18 cellular contexts compared by ENCODE assay signal in the genomic region with DNA sequence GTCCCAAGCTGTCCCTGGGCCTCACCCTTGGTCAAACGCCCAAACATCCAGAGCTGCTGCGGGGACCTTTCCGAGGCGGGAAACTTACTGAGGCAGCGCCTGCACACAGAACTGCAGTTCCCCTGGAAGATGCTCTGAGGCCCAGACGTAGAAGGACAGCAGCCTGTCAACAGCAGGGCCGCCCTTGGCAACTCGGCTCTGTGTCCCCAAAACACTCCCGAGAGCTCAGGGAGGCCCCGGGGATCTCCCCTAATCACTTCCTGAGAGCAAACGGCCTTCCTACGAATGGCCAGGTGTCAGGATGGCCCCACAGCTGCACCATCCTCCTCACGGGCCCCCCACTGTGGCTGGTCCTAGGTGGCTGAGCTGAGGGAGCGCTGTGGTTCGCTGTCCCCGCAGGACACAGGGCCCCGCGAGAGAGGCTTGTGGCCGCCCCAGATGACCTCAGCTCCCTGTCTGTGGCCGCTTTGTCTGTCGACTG. TPM values are rescaled to one million over a fixed set of nuclear protein-coding genes. Genes with fewer than 3 reads are reported as not detected.
A peak's percentile ranks its signal among the peaks of the same experiment; 100 is the strongest.
DNase-seq lines count a peak whose midpoint lies in the region; ATAC-seq, FAIRE-seq and TF ChIP-seq lines count a peak whose summit lies in the region.
"Had no signal": no experiment of that assay in that cellular context is flagged by ENCODE, and none has a peak within 500 bp of the region (broad histone marks: within the 10 kb centered on the region; RNA-seq: fewer than 3 reads in every experiment).

No MANE protein-coding gene starts in this region.

- H3K79me2 ChIP-seq in HepG2 (ENCODE audit: insufficient read depth, low read length) (no peaks in the 10 kb centered on the region), GM23248 (ENCODE audit: insufficient read depth) (no peaks in the 10 kb centered on the region)

- H4K20me1 ChIP-seq in HepG2 (ENCODE audit: insufficient read depth, low read length) (no peaks in the 10 kb centered on the region), GM23248 (ENCODE audit: insufficient read depth) (no peaks in the 10 kb centered on the region)

- no peak overlapping the region for H2AFZ ChIP-seq in HepG2 (ENCODE audit: low read length)
- H2AFZ ChIP-seq in GM23248 = no peak overlapping the region

- H3K27ac ChIP-seq in HepG2 (ENCODE audit: extremely low read length, insufficient read depth, low read length) = no peak overlapping the region
- H3K27ac ChIP-seq in substantia nigra (ENCODE audit: low read depth, low read length, poor library complexity, severe bottlenecking) = peak overlapping the region; percentile 78
- H3K27ac ChIP-seq in GM23248 = no peak overlapping the region
- H3K27ac ChIP-seq: brain microvascular endothelial cell, coronary artery, sigmoid colon had no signal

- in situ Hi-C loops in HepG2 (cut with HindIII; ENCODE audit: extremely low pct_ligation_motif_present, low pct_unique_long_range_greater_than_20kb) (no loop called here), GM23248 (cut with MboI) (no loop called here)

- H3K27me3 ChIP-seq in HepG2 (ENCODE audit: control insufficient read depth in 1 of 2, insufficient read depth in 2 of 2, low read length in 2 of 2) (peaks cover 25 to 63% of the 10 kb centered on the region in 2 experiments), GM23248 (replicated peaks; ENCODE audit: insufficient read depth) (peaks cover 15% of the 10 kb centered on the region)

- 24% methylated on average over 13 of the region's 21 CpGs for WGBS in HepG2 (ENCODE audit: low lambda C conversion rate)
- WGBS in GM23248 (ENCODE audit: low coverage in 1 of 2, low lambda C conversion rate in 2 of 2, missing lambda C conversion rate in 2 of 2), 2 experiments = 77 to 82% methylated on average over 20 to 21 of the region's 21 CpGs

- CTCF ChIA-PET in WTC11 (lab: Charles Lee) = interaction anchor here (1.0 kb wide), 2 partner anchors 13 to 413 kb away, joined by 3 read pairs; no protein-coding TSS in a partner anchor
- CTCF ChIA-PET in HepG2 (lab: Yijun Ruan, JAX; ENCODE audit: low intra/inter-chr PET ratio, low total read pairs) = no interaction called here

- BruUV-seq in HepG2 (replicated peaks; lab: Mats Ljungman, UMichigan) = no TSS peak

- no peak for TF ChIP-seq RAD21 in HepG2 (CRISPR knock-in tag; IDR thresholded peaks at IDR 0.05)

- peaks cover 23% of the 10 kb centered on the region for H3K4me1 Mint-ChIP-seq in WTC11
- H3K4me1 Mint-ChIP-seq: activated naive CD8-positive, alpha-beta T cell treated with anti-CD3 and anti-CD28 coated beads, Interleukin-2, amount 10 ng/mL, durations not matched to agents 7 days and 5 days; stimulated activated effector memory CD8-positive, alpha-beta T cell treated with anti-CD3 and anti-CD28 coated beads, Interleukin-12 subunit alpha, Interleukin-12 subunit beta, amount 100 ng/mL, for 72 hours had no signal

- FAIRE-seq in HepG2 (lab: Jason Lieb, UNC) = no peak
- FAIRE-seq: D721Med, GM18507, TTC549 had no signal

- H3K9ac ChIP-seq in HepG2 (ENCODE audit: insufficient read depth, low read depth, low read length) = no peak overlapping the region
- H3K9ac ChIP-seq in GM23248 = no peak overlapping the region

- H3K4me3 ChIP-seq in HepG2 (replicated peaks in 1 of 3; ENCODE audit: insufficient read depth in 1 of 3, low read depth in 2 of 3, low read length in 3 of 3) (no peak overlapping the region), GM23248 (no peak overlapping the region)
- H3K4me3 ChIP-seq: coronary artery, sigmoid colon had no signal

- H3K4me1 ChIP-seq in HepG2 (ENCODE audit: insufficient read depth, low read length) = no peaks in the 10 kb centered on the region
- H3K4me1 ChIP-seq in GM23248 (ENCODE audit: insufficient read depth) = no peaks in the 10 kb centered on the region

- no peak overlapping the region for H3K4me3 Mint-ChIP-seq in WTC11
- H3K4me3 Mint-ChIP-seq: activated naive CD8-positive, alpha-beta T cell treated with anti-CD3 and anti-CD28 coated beads, Interleukin-2, amount 10 ng/mL, durations not matched to agents 7 days and 5 days; stimulated activated effector memory CD8-positive, alpha-beta T cell treated with anti-CD3 and anti-CD28 coated beads, Interleukin-12 subunit alpha, Interleukin-12 subunit beta, amount 100 ng/mL, for 72 hours had no signal

- H3K36me3 Mint-ChIP-seq in WTC11 = no peaks in the 10 kb centered on the region
- H3K36me3 Mint-ChIP-seq: activated naive CD8-positive, alpha-beta T cell treated with anti-CD3 and anti-CD28 coated beads, Interleukin-2, amount 10 ng/mL, durations not matched to agents 7 days and 5 days; stimulated activated effector memory CD8-positive, alpha-beta T cell treated with anti-CD3 and anti-CD28 coated beads, Interleukin-12 subunit alpha, Interleukin-12 subunit beta, amount 100 ng/mL, for 72 hours had no signal

- DNase-seq in cardiac septum (ENCODE audit: low spot score) = peak; percentile 71
- DNase-seq in Right ventricle myocardium superior = no peak
- peak; percentile 33 for DNase-seq in WTC11 (ENCODE audit: low spot score)
- no peak for DNase-seq in HepG2 (ENCODE audit: low spot score)
- peak in 15 of 49 donors; percentile 16 to 60 (median 33) for DNase-seq in substantia nigra (lab: John Stamatoyannopoulos, UW)
- no peak for DNase-seq in RPMI8226
- no peak for DNase-seq in NCI-H2171 (lab: John Stamatoyannopoulos, UW)
- no peak for DNase-seq in GM23248
- DNase-seq: activated CD4-positive, alpha-beta T cell treated with anti-CD3 and anti-CD28 coated beads for 48 hours; activated naive CD8-positive, alpha-beta T cell treated with anti-CD3 and anti-CD28 coated beads, Interleukin-2, amount 10 ng/mL, durations not matched to agents 7 days and 5 days; brain microvascular endothelial cell; NCI-H187; sigmoid colon had no signal

- no peaks in the 10 kb centered on the region for H3K9me3 ChIP-seq in HepG2 (ENCODE audit: low read length)
- H3K9me3 ChIP-seq in GM23248 (ENCODE audit: low read depth) = no peaks in the 10 kb centered on the region
- H3K9me3 ChIP-seq: sigmoid colon had no signal

- H3K27ac Mint-ChIP-seq in WTC11 = peak overlapping the region; percentile 84; the same call in 1 of the 2 replicates
- H3K27ac Mint-ChIP-seq: activated naive CD8-positive, alpha-beta T cell treated with anti-CD3 and anti-CD28 coated beads, Interleukin-2, amount 10 ng/mL, durations not matched to agents 7 days and 5 days; stimulated activated effector memory CD8-positive, alpha-beta T cell treated with anti-CD3 and anti-CD28 coated beads, Interleukin-12 subunit alpha, Interleukin-12 subunit beta, amount 100 ng/mL, for 72 hours had no signal

- H3K9me3 Mint-ChIP-seq in WTC11 = no peaks in the 10 kb centered on the region
- H3K9me3 Mint-ChIP-seq: activated naive CD8-positive, alpha-beta T cell treated with anti-CD3 and anti-CD28 coated beads, Interleukin-2, amount 10 ng/mL, durations not matched to agents 7 days and 5 days; stimulated activated effector memory CD8-positive, alpha-beta T cell treated with anti-CD3 and anti-CD28 coated beads, Interleukin-12 subunit alpha, Interleukin-12 subunit beta, amount 100 ng/mL, for 72 hours had no signal

- peaks cover 5% of the 10 kb centered on the region; the same call in 1 of the 2 replicates for H3K27me3 Mint-ChIP-seq in WTC11 (ENCODE audit: low read depth)

- no peak for ATAC-seq in Right ventricle myocardium superior (ENCODE audit: poor library complexity)
- peak; percentile 62 for ATAC-seq in WTC11
- ATAC-seq in HepG2 = peak; percentile 22; the same call in 2 of the 3 replicates
- ATAC-seq: stimulated activated effector memory CD8-positive, alpha-beta T cell treated with anti-CD3 and anti-CD28 coated beads, Interleukin-12 subunit alpha, Interleukin-12 subunit beta, amount 100 ng/mL, for 72 hours had no signal

- intact Hi-C loops in cardiac septum (cut with DNase I) (no loop called here), Right ventricle myocardium superior (cut with DNase I) (no loop called here), HepG2 (cut with micrococcal nuclease; ENCODE audit: unreplicated experiment) (no loop called here)

- no peaks in the 10 kb centered on the region for H3K36me3 ChIP-seq in HepG2 (replicated peaks in 1 of 2; ENCODE audit: control insufficient read depth in 1 of 2, insufficient read depth in 2 of 2, low read length in 2 of 2)
- H3K36me3 ChIP-seq in GM23248 (ENCODE audit: low read depth) = no peaks in the 10 kb centered on the region
- H3K36me3 ChIP-seq: brain microvascular endothelial cell, sigmoid colon had no signal

- POLR2A ChIA-PET in WTC11 (lab: Charles Lee) (interaction anchor here (0.6 kb wide), 1 partner anchor 45 kb away, joined by 3 read pairs; no protein-coding TSS in a partner anchor), HepG2 (lab: Yijun Ruan, JAX) (no interaction called here)

- no peaks in the 10 kb centered on the region for H3F3A ChIP-seq in GM23248 (ENCODE audit: insufficient read depth)

- no peak for TF ChIP-seq POLR2A in HepG2 (IDR thresholded peaks at IDR 0.05; ENCODE audit: insufficient read depth in 1 of 2, low read depth in 2 of 2, low read length in 2 of 2)

- TF ChIP-seq EP300 in HepG2 (IDR thresholded peaks at IDR 0.05; ENCODE audit: low read depth in 2 of 2, low read length in 2 of 2) (no peak), HepG2 (CRISPR knock-in tag; IDR thresholded peaks at IDR 0.05; ENCODE audit: borderline replicate concordance) (no peak)

- H3K4me2 ChIP-seq in HepG2 (ENCODE audit: low read depth, low read length) (no peak overlapping the region), GM23248 (ENCODE audit: unreplicated experiment) (no peak overlapping the region)

- no peak for TF ChIP-seq CTCF in WTC11 (IDR thresholded peaks at IDR 0.05)
- no peak for TF ChIP-seq CTCF in HepG2 (CRISPR knock-in tag; IDR thresholded peaks at IDR 0.05)

- no peaks in the 10 kb centered on the region for H3K9me2 ChIP-seq in GM23248 (ENCODE audit: insufficient read depth)

RNA-seq across cellular contexts. Expression of gene DLL1, which starts 46.1 kb away (rescaled TPM):
- total RNA-seq in cardiac septum = 6.4 TPM
- total RNA-seq in Right ventricle myocardium superior = 18.6 TPM
- total RNA-seq in WTC11 (2021) = 20.6 to 25.3 TPM (median 20.7 TPM) in 3 replicates
- not detected in 2 replicates for total RNA-seq in HepG2 (2016; rRNA removed; fragmentation: Illumina TruSeq; extraction: Trizol)
- not detected in 2 replicates for total RNA-seq in HepG2 (2016; cell fraction: cytosol; rRNA removed; fragmentation: Illumina TruSeq; extraction: Trizol; ENCODE audit: low read depth)
- not detected in 2 replicates for total RNA-seq in HepG2 (2016; cell fraction: insoluble cytoplasmic fraction; rRNA removed; fragmentation: Illumina TruSeq; extraction: Trizol)
- not detected in 2 replicates for total RNA-seq in HepG2 (2016; cell fraction: membrane; rRNA removed; fragmentation: Illumina TruSeq; extraction: Trizol)
- total RNA-seq in HepG2 (2016; cell fraction: nucleus; rRNA removed; fragmentation: Illumina TruSeq; extraction: Trizol) = not detected in 2 replicates
- polyA plus RNA-seq in HepG2 (2011; rRNA removed) = not detected in 2 replicates
- not detected in 2 replicates for polyA plus RNA-seq in HepG2 (2011; cell fraction: cytosol; rRNA removed)
- 0.10 TPM in 2 replicates for polyA plus RNA-seq in HepG2 (2011; cell fraction: nucleus; rRNA removed)
- polyA plus RNA-seq in HepG2 (2012) = not detected in 2 replicates
- polyA plus RNA-seq in HepG2 (2016; cell fraction: cytosol; fragmentation: Illumina TruSeq; extraction: Trizol; ENCODE audit: low read depth) = not detected in 2 replicates
- polyA plus RNA-seq in HepG2 (2016; cell fraction: insoluble cytoplasmic fraction; fragmentation: Illumina TruSeq; extraction: Trizol; ENCODE audit: low read depth) = not detected in 2 replicates
- not detected in 2 replicates for polyA plus RNA-seq in HepG2 (2016; cell fraction: membrane; fragmentation: Illumina TruSeq; extraction: Trizol; ENCODE audit: low read depth)
- not detected in 2 replicates for polyA plus RNA-seq in HepG2 (2016; cell fraction: nucleus; fragmentation: Illumina TruSeq; extraction: Trizol; ENCODE audit: insufficient read depth, low read depth)
- not detected in 2 replicates for polyA minus RNA-seq in HepG2 (2011; rRNA and poly(A)+ RNA removed; ENCODE audit: low replicate concordance)
- not detected in 2 replicates for polyA minus RNA-seq in HepG2 (2011; cell fraction: cytosol; rRNA and poly(A)+ RNA removed)
- not detected in 2 replicates for polyA minus RNA-seq in HepG2 (2011; cell fraction: nucleus; rRNA and poly(A)+ RNA removed)
- 0.38 and 0.86 TPM in 2 replicates for total RNA-seq in GM23248 (2014; rRNA removed; shearing (Covaris generic))
- 0.30 and 0.68 TPM in 2 replicates for polyA plus RNA-seq in GM23248 (2016; fragmentation: Nextera tagmentation; extraction: Ambion mirVana)

Comparison
In these comparisons a context has a peak if more than half of its experiments do, and no peak if none do; other contexts are left out.
1. DNase-seq: peak in cardiac septum (single experiment) and WTC11 (single experiment); none in Right ventricle myocardium superior (single experiment), HepG2 (single experiment), RPMI8226 (single experiment), NCI-H2171 (single experiment) and GM23248 (single experiment).